ENCODE assay signal across 22 cellular contexts in genomic region chr1:226233293-226233692, GRCh38. TPM values are rescaled to one million over a fixed set of nuclear protein-coding genes. Genes with fewer than 3 reads are reported as not detected.
DNase-seq lines count a peak whose midpoint lies in the region; ATAC-seq and TF ChIP-seq lines count a peak whose summit lies in the region.
"Had no signal": no experiment of that assay in that cellular context is flagged by ENCODE, and none has a peak within 500 bp of the region (broad histone marks: within the 10 kb centered on the region; RNA-seq: fewer than 3 reads in every experiment).

No MANE protein-coding gene starts in this region.

- H3K4me3 ChIP-seq in transverse colon (no peak overlapping the region), psoas muscle (no peak overlapping the region)

- H3K4me1 ChIP-seq in transverse colon (no peaks in the 10 kb centered on the region), psoas muscle (no peaks in the 10 kb centered on the region)
- H3K4me1 ChIP-seq: BE2C had no signal

- H3K36me3 ChIP-seq in transverse colon = peaks cover 0 to 11% (median 2%) of the 10 kb centered on the region in 4 donors
- H3K36me3 ChIP-seq in psoas muscle (ENCODE audit: insufficient read depth in 1 of 2, low read depth in 1 of 2) = peaks cover 0 to 36% of the 10 kb centered on the region in 2 donors

- H3K27ac ChIP-seq in transverse colon = no peak overlapping the region
- H3K27ac ChIP-seq in psoas muscle = no peak overlapping the region
- H3K27ac ChIP-seq: KMS-11 had no signal

- TF ChIP-seq CTCF in transverse colon (IDR thresholded peaks at IDR 0.05) (no peak), psoas muscle (IDR thresholded peaks at IDR 0.05) (no peak)

- H3K9me3 ChIP-seq in transverse colon (no peaks in the 10 kb centered on the region), psoas muscle (no peaks in the 10 kb centered on the region)
- H3K9me3 ChIP-seq: BE2C had no signal

- TF ChIP-seq EP300 in transverse colon (IDR thresholded peaks at IDR 0.05; ENCODE audit: low read depth) = no peak

- ATAC-seq in GM18907 (IDR thresholded peaks at IDR 0.05; ENCODE audit: unreplicated experiment) (peak; percentile 73), GM21786 (IDR thresholded peaks at IDR 0.05; ENCODE audit: unreplicated experiment) (peak; percentile 84), HG03460 (IDR thresholded peaks at IDR 0.05; ENCODE audit: unreplicated experiment) (peak; percentile 68), GM19023 (IDR thresholded peaks at IDR 0.05; ENCODE audit: unreplicated experiment) (no peak), psoas muscle (no peak)
- ATAC-seq: activated naive CD8-positive, alpha-beta T cell treated with anti-CD3 and anti-CD28 coated beads, Interleukin-2, amount 50 U/mL, for 24 hours; sciatic nerve had no signal

- H3K27me3 ChIP-seq in transverse colon = no peaks in the 10 kb centered on the region
- no peaks in the 10 kb centered on the region for H3K27me3 ChIP-seq in psoas muscle (ENCODE audit: insufficient read depth in 3 of 3, low read length in 2 of 3)
- H3K27me3 ChIP-seq: BE2C had no signal

- TF ChIP-seq POLR2A in transverse colon (IDR thresholded peaks at IDR 0.05) = no peak

- in situ Hi-C loops in transverse colon (cut with MboI; ENCODE audit: low pct_ligation_motif_present in 1 of 4, low pct_unique_long_range_greater_than_20kb in 1 of 4, low sequenced_read_pairs in 3 of 4) = no loop called here

- intact Hi-C loops in transverse colon (cut with DNase I; ENCODE audit: low total_unique reads) = no loop called here
- intact Hi-C loops in psoas muscle (cut with DNase I) = no loop called here
- intact Hi-C loops in head of caudate nucleus (cut with DNase I) = no loop called here

- DNase-seq in transverse colon (peak; percentile 51), psoas muscle (no peak), head of caudate nucleus (no peak)
- DNase-seq: activated CD4-positive, alpha-beta T cell treated with anti-CD3 and anti-CD28 coated beads, Interleukin-2, amount 50 U/mL, for 48 hours; activated naive CD8-positive, alpha-beta T cell treated with anti-CD3 and anti-CD28 coated beads, Interleukin-2, amount 50 U/mL, for 24 hours; activated T-cell treated with anti-CD3 and anti-CD28 coated beads, Interleukin-2, amount 50 U/mL, for 48 hours; BE2C; DMS 273 treated with DMSO at 0.1 percent for 48 hours; effector CD4-positive, alpha-beta T cell; GOT3; hippocampal formation; kidney glomerular epithelial cell; NCI-H1417 treated with DMSO at 0.1 percent for 48 hours; NCI-H226; stimulated activated CD4-positive, alpha-beta T cell treated with anti-CD3 and anti-CD28 coated beads, Interleukin-1b, Interleukin-23, amount 100 ng/mL, for 48 hours; substantia nigra had no signal

- 72 to 82% methylated on average over 4 to 6 of the region's 6 CpGs for WGBS in transverse colon (ENCODE audit: low coverage in 1 of 2), 2 donors
- WGBS in psoas muscle, 3 donors = 81 to 87% (median 81%) methylated on average over 6 of the region's 6 CpGs

RNA-seq across cellular contexts. Expression of gene MIXL1, which starts 9.8 kb away (rescaled TPM):
- under 1 TPM in 1 of 4 donors, not detected in 3; 0.32 TPM for total RNA-seq in transverse colon
- not detected for total RNA-seq in psoas muscle
- polyA plus RNA-seq in psoas muscle = under 1 TPM in 1 of 3 donors, not detected in 2; 0.01 TPM
- total RNA-seq: sciatic nerve had no signal

RNA-seq across cellular contexts. Expression of gene ACBD3, which starts 46.8 kb away (rescaled TPM):
- total RNA-seq in transverse colon (10 to 100 TPM; 19.3 to 44.6 (median 30.7) TPM), psoas muscle (10 to 100 TPM; 27.5 to 35.0 (median 29.4) TPM)
- polyA plus RNA-seq in psoas muscle = 10 to 100 TPM; 13.4 to 32.4 (median 21.7) TPM

Comparison
In these comparisons a context has a peak if more than half of its experiments do, and no peak if none do; other contexts are left out.
1. ATAC-seq: peak in GM18907 (single experiment), GM21786 (single experiment) and HG03460 (single experiment); none in GM19023 (single experiment) and psoas muscle (0 of 4).